Comparison of ENCODE assay signal across 8 cellular contexts in genomic region chr22:50343541-50343935, GRCh38. TPM values are rescaled to one million over a fixed set of nuclear protein-coding genes. Genes with fewer than 3 reads are reported as not detected.
A peak's percentile ranks its signal among the peaks of the same experiment; 100 is the strongest.
DNase-seq lines count a peak whose midpoint lies in the region; ATAC-seq and TF ChIP-seq lines count a peak whose summit lies in the region.

No MANE protein-coding gene starts in this region.

- H3K9me3 ChIP-seq in thyroid gland, result no peaks in the 10 kb centered on the region

- WGBS in lower leg skin, 2 donors, result 0 to 1% methylated on average over 7 to 9 of the region's 9 CpGs
- WGBS in thyroid gland, 2 donors, result 0% methylated on average over 6 to 7 of the region's 9 CpGs

- ATAC-seq in GM21786 (IDR thresholded peaks at IDR 0.05; ENCODE audit: unreplicated experiment), result no peak

- no peaks in the 10 kb centered on the region for H3K36me3 ChIP-seq in thyroid gland

- H3K4me3 ChIP-seq in astrocyte of the spinal cord (ENCODE audit: low read depth, low read length), result peak overlapping the region; percentile 59
- H3K4me3 ChIP-seq in lower leg skin (ENCODE audit: low read depth, poor library complexity, severe bottlenecking), result peak overlapping the region; percentile 84
- peak overlapping the region; percentile 65 to 86 (median 66) for H3K4me3 ChIP-seq in thyroid gland (replicated peaks in 1 of 3)

- H3K4me1 ChIP-seq in thyroid gland, result peaks cover 3 to 11% of the 10 kb centered on the region in 2 donors

- H3K9me3 Mint-ChIP-seq in activated T-cell treated with anti-CD3 and anti-CD28 coated beads, Interleukin-2, amount 50 U/mL, for 24 hours, result no peaks in the 10 kb centered on the region

- no peak for DNase-seq in activated T-cell treated with anti-CD3 and anti-CD28 coated beads, Interleukin-2, amount 50 U/mL, for 24 hours
- DNase-seq in activated T-cell treated with anti-CD3 and anti-CD28 coated beads, Interleukin-2, amount 50 U/mL, for 1 hour, result no peak
- DNase-seq in astrocyte of the spinal cord (ENCODE audit: low read depth, low spot score), result no peak
- no peak for DNase-seq in lower leg skin (ENCODE audit: low spot score in 2 of 2)
- no peak for DNase-seq in thyroid gland
- DNase-seq in AG08396 (ENCODE audit: low spot score), result no peak
- DNase-seq in GF-D8 (lab: John Stamatoyannopoulos, UW), result no peak

- H3K27me3 Mint-ChIP-seq in activated T-cell treated with anti-CD3 and anti-CD28 coated beads, Interleukin-2, amount 50 U/mL, for 24 hours, result no peaks in the 10 kb centered on the region

- intact Hi-C loops in lower leg skin (cut with DNase I; ENCODE audit: low total_unique reads) (loop anchor here (5.0 kb wide), 1 partner anchor 91 kb away; the partner anchor contains the start of gene HDAC10), thyroid gland (cut with DNase I) (loop anchor here (5.0 kb wide), 1 partner anchor 91 kb away; the partner anchor contains the start of gene HDAC10)

- H3K27me3 ChIP-seq in thyroid gland, result no peaks in the 10 kb centered on the region

- no peaks in the 10 kb centered on the region for H3K36me3 Mint-ChIP-seq in activated T-cell treated with anti-CD3 and anti-CD28 coated beads, Interleukin-2, amount 50 U/mL, for 24 hours (ENCODE audit: low read depth)

- TF ChIP-seq CTCF in astrocyte of the spinal cord (IDR thresholded peaks at IDR 0.05; ENCODE audit: low read depth, low read length), result no peak
- TF ChIP-seq CTCF in lower leg skin (IDR thresholded peaks at IDR 0.05), result no peak
- TF ChIP-seq CTCF in thyroid gland (IDR thresholded peaks at IDR 0.05), result no peak

- H3K27ac ChIP-seq in thyroid gland, result peak overlapping the region; percentile 65 to 71 (median 69)

- peak overlapping the region; percentile 63 for H3K4me3 Mint-ChIP-seq in activated T-cell treated with anti-CD3 and anti-CD28 coated beads, Interleukin-2, amount 50 U/mL, for 24 hours

- peaks cover 15% of the 10 kb centered on the region for H3K4me1 Mint-ChIP-seq in activated T-cell treated with anti-CD3 and anti-CD28 coated beads, Interleukin-2, amount 50 U/mL, for 24 hours (ENCODE audit: low read depth)

- no peak overlapping the region for H3K27ac Mint-ChIP-seq in activated T-cell treated with anti-CD3 and anti-CD28 coated beads, Interleukin-2, amount 50 U/mL, for 24 hours

- TF ChIP-seq POLR2A in lower leg skin (IDR thresholded peaks at IDR 0.05) (no peak), thyroid gland (IDR thresholded peaks at IDR 0.05) (no peak)

- in situ Hi-C loops in astrocyte of the spinal cord (cut with HindIII; ENCODE audit: low sequenced_read_pairs), result no loop called here

RNA-seq across cellular contexts. Expression of gene PPP6R2, which starts 0.4 kb away (rescaled TPM):
- total RNA-seq in lower leg skin, result 10 to 100 TPM; 32.0 to 56.3 (median 50.9) TPM
- 100 to 1,000 TPM in 1 of 4 donors, 10 to 100 TPM in 3; 65.7 to 103 (median 74.0) TPM for total RNA-seq in thyroid gland

RNA-seq across cellular contexts. Expression of gene DENND6B, which starts 16.7 kb away (rescaled TPM):
- total RNA-seq in lower leg skin (1 to 10 TPM in 3 of 4 donors, under 1 TPM in 1; 0.97 to 8.8 (median 6.5) TPM), thyroid gland (10 to 100 TPM in 2 of 4 donors, 1 to 10 TPM in 2; 4.3 to 14.3 (median 9.3) TPM)

RNA-seq across cellular contexts. Expression of gene PLXNB2, which starts 36.1 kb away (rescaled TPM):
- total RNA-seq in lower leg skin (100 to 1,000 TPM; 105 to 199 (median 155) TPM), thyroid gland (100 to 1,000 TPM; 143 to 266 (median 215) TPM)
